Comparison of ENCODE assay signal across 12 cellular contexts in the genomic region with DNA sequence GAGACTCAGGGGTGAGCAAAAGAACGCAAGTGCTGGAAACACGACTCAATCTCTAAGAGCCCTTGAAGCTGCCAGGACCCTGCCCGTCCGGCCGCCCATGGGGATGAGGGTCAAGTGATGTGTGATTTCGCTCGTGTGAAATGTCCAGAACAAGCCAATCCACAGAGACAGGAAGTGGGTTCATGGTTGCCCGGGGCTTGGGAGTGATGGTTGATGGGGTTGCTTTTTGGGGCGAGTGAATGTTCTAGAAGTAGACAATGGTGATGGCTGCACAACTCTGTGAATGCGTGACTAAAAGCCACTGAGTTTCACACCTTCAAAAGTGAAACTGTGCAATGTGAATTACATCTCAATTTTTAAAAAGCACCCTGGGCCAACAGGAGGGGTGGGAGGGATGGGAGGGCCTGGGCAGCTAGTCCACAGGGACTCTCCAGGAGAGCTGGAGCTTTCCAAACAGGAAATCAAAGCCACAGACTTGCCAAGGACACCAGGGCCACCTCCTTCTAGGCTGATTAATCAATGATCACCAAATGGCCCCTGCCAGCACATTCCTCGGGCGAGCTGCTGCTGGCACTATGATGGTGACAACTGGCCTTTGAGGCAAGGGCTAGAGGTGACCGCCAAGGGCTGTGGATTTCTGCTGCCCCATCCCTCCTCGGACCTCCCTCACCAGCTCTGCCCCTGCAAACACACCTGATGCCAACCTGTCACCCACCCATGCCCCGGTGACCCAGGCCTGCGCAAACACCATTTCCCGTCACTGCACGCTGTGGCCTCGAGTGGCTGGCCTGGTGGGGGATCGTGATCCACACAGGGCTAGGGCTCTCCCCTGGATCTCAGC. TPM values are rescaled to one million over a fixed set of nuclear protein-coding genes. Genes with fewer than 3 reads are reported as not detected.
DNase-seq lines count a peak whose midpoint lies in the region; ATAC-seq and FAIRE-seq lines count a peak whose summit lies in the region.
"Had no signal": no experiment of that assay in that cellular context is flagged by ENCODE, and none has a peak within 500 bp of the region (broad histone marks: within the 10 kb centered on the region; RNA-seq: fewer than 3 reads in every experiment).

No MANE protein-coding gene starts in this region.

- H3K27me3 ChIP-seq in naive thymus-derived CD4-positive, alpha-beta T cell (ENCODE audit: control insufficient read depth in 2 of 2, insufficient read depth in 2 of 2, low read length in 2 of 2): no peaks in the 10 kb centered on the region
- no peaks in the 10 kb centered on the region for H3K27me3 ChIP-seq in HAP-1 (ENCODE audit: low read depth)

- peaks cover 0 to 7% of the 10 kb centered on the region in 2 donors for H3K4me1 ChIP-seq in naive thymus-derived CD4-positive, alpha-beta T cell (ENCODE audit: control insufficient read depth in 2 of 2, insufficient read depth in 2 of 2, low read length in 2 of 2)
- no peaks in the 10 kb centered on the region for H3K4me1 ChIP-seq in HAP-1

- CTCF ChIA-PET in naive thymus-derived CD4-positive, alpha-beta T cell (lab: Charles Lee): no interaction called here

- no peaks in the 10 kb centered on the region for H3K9me3 Mint-ChIP-seq in naive thymus-derived CD4-positive, alpha-beta T cell
- H3K9me3 Mint-ChIP-seq: H9 had no signal

- no peak overlapping the region for H3K27ac ChIP-seq in naive thymus-derived CD4-positive, alpha-beta T cell (ENCODE audit: low read depth, low read length)

- H3K27ac Mint-ChIP-seq in naive thymus-derived CD4-positive, alpha-beta T cell: peak overlapping the region in 4 of 9 donors; percentile 7 to 71 (median 46)

- H3K36me3 ChIP-seq in naive thymus-derived CD4-positive, alpha-beta T cell (ENCODE audit: control insufficient read depth in 2 of 3, insufficient read depth in 3 of 3, low read length in 3 of 3): peaks cover 0 to 73% (median 4%) of the 10 kb centered on the region in 3 experiments
- H3K36me3 ChIP-seq in HAP-1 (replicated peaks): peaks cover 37% of the 10 kb centered on the region

- peak overlapping the region in 1 of 10 donors; percentile 43 for H3K4me3 Mint-ChIP-seq in naive thymus-derived CD4-positive, alpha-beta T cell
- H3K4me3 Mint-ChIP-seq: H9 had no signal

- no peaks in the 10 kb centered on the region for H3K27me3 Mint-ChIP-seq in naive thymus-derived CD4-positive, alpha-beta T cell

- DNase-seq in A172 (ENCODE audit: low spot score) (peak; percentile 44), RCC 7860 (ENCODE audit: low spot score) (peak; percentile 63), epidermal melanocyte (ENCODE audit: insufficient read length, low spot score) (peak; percentile 61), HAP-1 (ENCODE audit: low spot score in 2 of 2) (no peak), DMS153 treated with DMSO at 0.1 percent for 48 hours (lab: John Stamatoyannopoulos, UW; ENCODE audit: unreplicated experiment) (no peak), OCI-M2 (lab: John Stamatoyannopoulos, UW; ENCODE audit: unreplicated experiment) (no peak)
- no peak for DNase-seq in naive thymus-derived CD4-positive, alpha-beta T cell
- DNase-seq: H9, head of caudate nucleus, midbrain, NCI-H510A had no signal

- H3K9me3 ChIP-seq in naive thymus-derived CD4-positive, alpha-beta T cell (ENCODE audit: control insufficient read depth in 2 of 3, low read length in 3 of 3): no peaks in the 10 kb centered on the region
- no peaks in the 10 kb centered on the region for H3K9me3 ChIP-seq in HAP-1

- peak; percentile 53 for ATAC-seq in naive thymus-derived CD4-positive, alpha-beta T cell
- no peak for ATAC-seq in GM19452 (IDR thresholded peaks at IDR 0.05; ENCODE audit: unreplicated experiment)

- H3K36me3 Mint-ChIP-seq in naive thymus-derived CD4-positive, alpha-beta T cell: peaks cover 4 to 33% (median 13%) of the 10 kb centered on the region in 5 donors

- in situ Hi-C loops in HAP-1 (cut with MboI; ENCODE audit: low sequenced_read_pairs): no loop called here

- POLR2A ChIA-PET in naive thymus-derived CD4-positive, alpha-beta T cell (lab: Charles Lee): no interaction called here

- FAIRE-seq in RCC 7860 (lab: Jason Lieb, UNC): no peak

- intact Hi-C loops in naive thymus-derived CD4-positive, alpha-beta T cell (cut with micrococcal nuclease): no loop called here

- peaks cover 2 to 12% (median 6%) of the 10 kb centered on the region in 7 donors for H3K4me1 Mint-ChIP-seq in naive thymus-derived CD4-positive, alpha-beta T cell
- H3K4me1 Mint-ChIP-seq: H9 had no signal

- H3K4me3 ChIP-seq in naive thymus-derived CD4-positive, alpha-beta T cell (ENCODE audit: low read length): no peak overlapping the region
- no peak overlapping the region for H3K4me3 ChIP-seq in HAP-1

RNA-seq across cellular contexts. Expression of a gene that starts 14.0 kb away (rescaled TPM):
- total RNA-seq in A172 (2014; rRNA removed; shearing (Covaris generic)): 81.8 and 93.3 TPM in 2 replicates
- 10 to 100 TPM; 71.2 to 90.7 (median 81.4) TPM for total RNA-seq in naive thymus-derived CD4-positive, alpha-beta T cell
- polyA plus RNA-seq in naive thymus-derived CD4-positive, alpha-beta T cell: 10 to 100 TPM; 16.4 to 32.9 TPM

RNA-seq across cellular contexts. Expression of a gene that starts 39.5 kb away (rescaled TPM):
- total RNA-seq in A172 (2014; rRNA removed; shearing (Covaris generic)): 200 and 211 TPM in 2 replicates
- total RNA-seq in naive thymus-derived CD4-positive, alpha-beta T cell: 10 to 100 TPM; 28.1 to 81.0 (median 32.1) TPM
- 100 to 1,000 TPM; 101 to 105 TPM for polyA plus RNA-seq in naive thymus-derived CD4-positive, alpha-beta T cell

Comparison
In these comparisons a context has a peak if more than half of its experiments do, and no peak if none do; other contexts are left out.
1. DNase-seq: peak in A172 (single experiment), RCC 7860 (single experiment) and epidermal melanocyte (single experiment); none in naive thymus-derived CD4-positive, alpha-beta T cell (0 of 9), HAP-1 (0 of 2), DMS153 treated with DMSO at 0.1 percent for 48 hours (single experiment) and OCI-M2 (single experiment).